In genomic region chr11:76671626-76672309, GRCh38 we compare ENCODE assay signal across 9 cellular contexts. TPM values are rescaled to one million over a fixed set of nuclear protein-coding genes. Genes with fewer than 3 reads are reported as not detected.
DNase-seq lines count a peak whose midpoint lies in the region; ATAC-seq and TF ChIP-seq lines count a peak whose summit lies in the region.
"Had no signal": no experiment of that assay in that cellular context is flagged by ENCODE, and none has a peak within 500 bp of the region (broad histone marks: within the 10 kb centered on the region; RNA-seq: fewer than 3 reads in every experiment).

No MANE protein-coding gene starts in this region.

- peak overlapping the region; percentile 22 for H3K18ac ChIP-seq in neuronal stem cell (ENCODE audit: low read length)

- no peak for ATAC-seq in effector memory CD8-positive, alpha-beta T cell (replicated peaks)
- no peak for ATAC-seq in GM21529 (IDR thresholded peaks at IDR 0.05; ENCODE audit: unreplicated experiment)

- H3K23ac ChIP-seq in neuronal stem cell (ENCODE audit: low read depth, low read length, poor library complexity), result no peak overlapping the region

- H3K36me3 Mint-ChIP-seq in IgD-negative memory B cell (no peaks in the 10 kb centered on the region), Calu3 (ENCODE audit: insufficient read depth, unreplicated experiment) (peaks cover 5% of the 10 kb centered on the region)
- H3K36me3 Mint-ChIP-seq in effector memory CD8-positive, alpha-beta T cell (ENCODE audit: insufficient read depth), result peaks cover 3% of the 10 kb centered on the region

- H3K27me3 Mint-ChIP-seq in IgD-negative memory B cell (peaks cover 47% of the 10 kb centered on the region), Calu3 (ENCODE audit: unreplicated experiment) (peaks cover 61% of the 10 kb centered on the region)
- no peaks in the 10 kb centered on the region for H3K27me3 Mint-ChIP-seq in effector memory CD8-positive, alpha-beta T cell

- H3K4me1 Mint-ChIP-seq in IgD-negative memory B cell, result peaks cover 37 to 55% (median 38%) of the 10 kb centered on the region in 3 donors
- peaks cover 17 to 27% of the 10 kb centered on the region in 2 donors for H3K4me1 Mint-ChIP-seq in effector memory CD8-positive, alpha-beta T cell (ENCODE audit: low read depth in 2 of 2)
- H3K4me1 Mint-ChIP-seq in Calu3 (ENCODE audit: low read depth, unreplicated experiment), result no peaks in the 10 kb centered on the region

- no peak overlapping the region for H3K4ac ChIP-seq in neuronal stem cell (ENCODE audit: low read length)

- H3K79me1 ChIP-seq in neuronal stem cell (ENCODE audit: low read depth, low read length), result no peaks in the 10 kb centered on the region

- no peak overlapping the region for H2BK15ac ChIP-seq in neuronal stem cell (ENCODE audit: low read length)

- H3K4me1 ChIP-seq in BLaER1 (peaks cover 99% of the 10 kb centered on the region), neuronal stem cell (ENCODE audit: control insufficient read depth in 2 of 2, insufficient read depth in 1 of 2, low read depth in 1 of 2, low read length in 2 of 2) (peaks cover 3 to 7% of the 10 kb centered on the region in 2 donors)

- peaks cover 59% of the 10 kb centered on the region for H4K20me1 ChIP-seq in BLaER1

- no peaks in the 10 kb centered on the region for H3K36me3 ChIP-seq in BLaER1
- H3K36me3 ChIP-seq in neuronal stem cell (replicated peaks in 1 of 2; ENCODE audit: control insufficient read depth in 2 of 2, insufficient read depth in 2 of 2, low read length in 2 of 2), result no peaks in the 10 kb centered on the region

- peak overlapping the region; percentile 92 for H2AFZ ChIP-seq in neuronal stem cell (ENCODE audit: low read length)

- H2BK5ac ChIP-seq in neuronal stem cell (ENCODE audit: low read length), result no peak overlapping the region

- no peak for TF ChIP-seq CTCF in Calu3 (IDR thresholded peaks at IDR 0.05; ENCODE audit: unreplicated experiment)

- CTCF ChIA-PET in Calu3 (lab: Charles Lee), result no interaction called here

- no peak for DNase-seq in effector memory CD8-positive, alpha-beta T cell
- no peak for DNase-seq in neuronal stem cell (ENCODE audit: low spot score)
- no peak for DNase-seq in cerebellar nuclear complex (lab: John Stamatoyannopoulos, UW)
- DNase-seq in SK-N-DZ (ENCODE audit: low spot score), result no peak
- DNase-seq in Calu3, result no peak
- DNase-seq: NCI-H510A treated with DMSO at 0.1 percent for 48 hours had no signal

- BruUV-seq in Calu3 (replicated peaks; lab: Mats Ljungman, UMichigan), result no TSS peak

- no peak overlapping the region for H4K91ac ChIP-seq in neuronal stem cell (ENCODE audit: low read depth, low read length, poor library complexity)

- peak overlapping the region; percentile 47 for H3K27ac ChIP-seq in BLaER1
- H3K27ac ChIP-seq in neuronal stem cell (replicated peaks; ENCODE audit: low read length), result no peak overlapping the region

- peak overlapping the region; percentile 6 for H2AK5ac ChIP-seq in neuronal stem cell (ENCODE audit: low read depth, low read length)

- WGBS in neuronal stem cell (ENCODE audit: extremely low coverage in 2 of 2, insufficient read length in 2 of 2, insufficient replicate concordance in 1 of 2), 2 donors, result no CpG with 5 or more reads among the region's 5 CpGs

- H3K14ac ChIP-seq in neuronal stem cell (ENCODE audit: low read length), result no peak overlapping the region

- H3K9me3 Mint-ChIP-seq in IgD-negative memory B cell (no peaks in the 10 kb centered on the region), Calu3 (ENCODE audit: low read depth, unreplicated experiment) (no peaks in the 10 kb centered on the region)
- H3K9me3 Mint-ChIP-seq in effector memory CD8-positive, alpha-beta T cell, result no peaks in the 10 kb centered on the region

- H3K27me3 ChIP-seq in BLaER1 (peaks cover 62% of the 10 kb centered on the region), neuronal stem cell (ENCODE audit: control insufficient read depth in 3 of 3, insufficient read depth in 3 of 3, low read depth in 1 of 3, low read length in 3 of 3) (peaks cover 0 to 93% (median 4%) of the 10 kb centered on the region in 3 experiments)

- no peak overlapping the region for H4K8ac ChIP-seq in neuronal stem cell (ENCODE audit: low read depth, low read length)

- H3K4me2 ChIP-seq in BLaER1 (peak overlapping the region; percentile 95), neuronal stem cell (ENCODE audit: insufficient read depth, low read length, poor library complexity, severe bottlenecking) (no peak overlapping the region)

- H3K9ac ChIP-seq in BLaER1 (peak overlapping the region; percentile 12; the same call in 1 of the 2 replicates), neuronal stem cell (ENCODE audit: low read depth, low read length, poor library complexity) (no peak overlapping the region)

- peak overlapping the region; percentile 66 to 88 (median 80) for H3K4me3 Mint-ChIP-seq in IgD-negative memory B cell
- H3K4me3 Mint-ChIP-seq in effector memory CD8-positive, alpha-beta T cell, result peak overlapping the region; percentile 71 to 75
- no peak overlapping the region for H3K4me3 Mint-ChIP-seq in Calu3 (ENCODE audit: low read depth, unreplicated experiment)

- H3K9me3 ChIP-seq in BLaER1, result no peaks in the 10 kb centered on the region
- H3K9me3 ChIP-seq in neuronal stem cell (replicated peaks in 1 of 2; ENCODE audit: control insufficient read depth in 2 of 2, insufficient read depth in 1 of 2, low read depth in 1 of 2, low read length in 2 of 2), result no peaks in the 10 kb centered on the region

- intact Hi-C loops in Calu3 (cut with micrococcal nuclease; ENCODE audit: unreplicated experiment), result no loop called here

- H2BK120ac ChIP-seq in neuronal stem cell (ENCODE audit: low read depth, low read length), result no peak overlapping the region

- no peak overlapping the region for H2BK12ac ChIP-seq in neuronal stem cell (ENCODE audit: low read length)

- peak overlapping the region; percentile 23 to 88 (median 58) for H3K27ac Mint-ChIP-seq in IgD-negative memory B cell
- H3K27ac Mint-ChIP-seq in effector memory CD8-positive, alpha-beta T cell, result peak overlapping the region in 1 of 2 donors; percentile 29
- H3K27ac Mint-ChIP-seq in Calu3 (ENCODE audit: unreplicated experiment), result no peak overlapping the region

- peak overlapping the region; percentile 44 for H3K4me3 ChIP-seq in BLaER1
- H3K4me3 ChIP-seq in neuronal stem cell (ENCODE audit: low read length in 2 of 2), result no peak overlapping the region

RNA-seq across cellular contexts. Expression of gene LRRC32, which starts 1.2 kb away (rescaled TPM):
- not detected for polyA plus RNA-seq in IgD-negative memory B cell
- polyA plus RNA-seq in neuronal stem cell (2013, experiment 1 of 2), result 0.91 TPM
- polyA plus RNA-seq in neuronal stem cell (2013, experiment 2 of 2), result 1.1 TPM
- 0.68 and 0.96 TPM in 2 replicates for polyA plus RNA-seq in SK-N-DZ (2014; cell fraction: cytosol; rRNA removed)
- 0.51 and 1.5 TPM in 2 replicates for polyA plus RNA-seq in SK-N-DZ (2014; cell fraction: nucleus; rRNA removed)
- 0.17 TPM in 1 of 2 replicates, not detected in the other for total RNA-seq in Calu3 (2022)
